In the genomic region with DNA sequence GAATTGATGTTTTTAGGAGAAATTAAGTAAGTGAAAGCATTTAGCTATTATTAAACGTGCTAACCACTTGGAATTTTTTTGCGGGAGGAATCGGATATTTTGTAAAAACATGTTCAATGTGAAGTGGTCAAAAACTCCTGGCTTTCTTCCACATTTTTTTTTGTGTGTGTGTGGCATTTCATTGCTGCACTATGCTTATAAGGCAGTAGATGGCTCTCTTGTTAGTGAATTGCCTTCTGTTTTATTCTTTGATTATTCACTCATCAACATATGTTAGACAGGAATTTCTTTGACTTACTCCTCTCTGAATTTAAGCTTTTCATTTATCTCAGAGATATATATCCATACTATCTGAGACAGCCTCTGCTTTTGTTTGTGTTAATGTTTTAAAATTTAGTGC, we compare ENCODE assay signal across 8 cellular contexts.
DNase-seq lines count a peak whose midpoint lies in the region; ATAC-seq, FAIRE-seq and TF ChIP-seq lines count a peak whose summit lies in the region.

No MANE protein-coding gene starts in this region.

- no peaks in the 10 kb centered on the region for H3K27me3 ChIP-seq in astrocyte (ENCODE audit: insufficient read depth, low read length)

- no peaks in the 10 kb centered on the region for H3K36me3 ChIP-seq in astrocyte (ENCODE audit: insufficient read depth, low read length)

- peaks cover 29% of the 10 kb centered on the region for H3K4me1 ChIP-seq in astrocyte (ENCODE audit: insufficient read depth, low read length)

- no peak overlapping the region for H3K9ac ChIP-seq in astrocyte (ENCODE audit: low read length)

- H3K4me3 ChIP-seq in AG10803 (ENCODE audit: low read length) = no peak overlapping the region
- H3K4me3 ChIP-seq in astrocyte (ENCODE audit: insufficient read depth, low read depth, low read length) = no peak overlapping the region

- H3K4me2 ChIP-seq in astrocyte (ENCODE audit: low read length) = no peak overlapping the region

- peak; percentile 92 for FAIRE-seq in astrocyte (lab: Jason Lieb, UNC)

- H3K36me3 Mint-ChIP-seq in astrocyte (ENCODE audit: low read depth, unreplicated experiment) (peaks cover 12% of the 10 kb centered on the region), nephron progenitor cell (ENCODE audit: low read depth) (peaks cover 46% of the 10 kb centered on the region)

- no peaks in the 10 kb centered on the region for H3K27me3 Mint-ChIP-seq in astrocyte (ENCODE audit: low read depth, unreplicated experiment)
- no peaks in the 10 kb centered on the region for H3K27me3 Mint-ChIP-seq in nephron progenitor cell (ENCODE audit: low read depth, poor library complexity)

- peaks cover 28% of the 10 kb centered on the region for H3K4me1 Mint-ChIP-seq in astrocyte (ENCODE audit: low read depth, unreplicated experiment)
- peaks cover 52% of the 10 kb centered on the region for H3K4me1 Mint-ChIP-seq in nephron progenitor cell

- no peaks in the 10 kb centered on the region for H4K20me1 ChIP-seq in astrocyte (ENCODE audit: insufficient read depth, low read length)

- no peaks in the 10 kb centered on the region for H3K9me3 ChIP-seq in astrocyte (ENCODE audit: insufficient read depth, low read depth, low read length)

- no peak for ATAC-seq in HG03039 (IDR thresholded peaks at IDR 0.05; ENCODE audit: unreplicated experiment)
- no peak for ATAC-seq in GM18519 (IDR thresholded peaks at IDR 0.05; ENCODE audit: low FRiP score, unreplicated experiment)

- H3K79me2 ChIP-seq in astrocyte (ENCODE audit: insufficient read depth, low read length) = no peaks in the 10 kb centered on the region

- H3K27ac Mint-ChIP-seq in astrocyte (ENCODE audit: unreplicated experiment) = no peak overlapping the region
- no peak overlapping the region for H3K27ac Mint-ChIP-seq in nephron progenitor cell

- no peak overlapping the region for H3K27ac ChIP-seq in astrocyte (ENCODE audit: low read depth, low read length)

- H3K4me3 Mint-ChIP-seq in astrocyte (ENCODE audit: unreplicated experiment) (no peak overlapping the region), nephron progenitor cell (no peak overlapping the region)

- peak; percentile 82 for TF ChIP-seq CTCF in AG10803 (conservative IDR thresholded peaks at IDR 0.05; ENCODE audit: low read length)
- TF ChIP-seq CTCF in astrocyte (IDR thresholded peaks at IDR 0.05; ENCODE audit: insufficient read depth, low read depth, low read length) = peak; percentile 59
- TF ChIP-seq CTCF in nephron progenitor cell (IDR thresholded peaks at IDR 0.05) = no peak

- no peak overlapping the region for H2AFZ ChIP-seq in astrocyte (ENCODE audit: low read depth, low read length)

- peak; percentile 71 for DNase-seq in AG10803 (ENCODE audit: low read depth)
- peak; percentile 26 for DNase-seq in HT1080 (ENCODE audit: low read depth)
- DNase-seq in astrocyte (ENCODE audit: low read depth) = peak; percentile 56
- peak; percentile 43 for DNase-seq in kidney tubule cell (ENCODE audit: low spot score)
- no peak for DNase-seq in amniotic stem cell (lab: John Stamatoyannopoulos, UW)
- DNase-seq in nephron progenitor cell = no peak

- no peaks in the 10 kb centered on the region for H3K9me3 Mint-ChIP-seq in astrocyte (ENCODE audit: unreplicated experiment)
- H3K9me3 Mint-ChIP-seq in nephron progenitor cell = peaks cover 4% of the 10 kb centered on the region

Comparison
In these comparisons a context has a peak if more than half of its experiments do, and no peak if none do; other contexts are left out.
1. DNase-seq: peak in AG10803 (single experiment), HT1080 (single experiment), astrocyte (single experiment) and kidney tubule cell (single experiment); none in amniotic stem cell (single experiment) and nephron progenitor cell (single experiment).